8 cellular contexts compared by ENCODE assay signal in the genomic region with DNA sequence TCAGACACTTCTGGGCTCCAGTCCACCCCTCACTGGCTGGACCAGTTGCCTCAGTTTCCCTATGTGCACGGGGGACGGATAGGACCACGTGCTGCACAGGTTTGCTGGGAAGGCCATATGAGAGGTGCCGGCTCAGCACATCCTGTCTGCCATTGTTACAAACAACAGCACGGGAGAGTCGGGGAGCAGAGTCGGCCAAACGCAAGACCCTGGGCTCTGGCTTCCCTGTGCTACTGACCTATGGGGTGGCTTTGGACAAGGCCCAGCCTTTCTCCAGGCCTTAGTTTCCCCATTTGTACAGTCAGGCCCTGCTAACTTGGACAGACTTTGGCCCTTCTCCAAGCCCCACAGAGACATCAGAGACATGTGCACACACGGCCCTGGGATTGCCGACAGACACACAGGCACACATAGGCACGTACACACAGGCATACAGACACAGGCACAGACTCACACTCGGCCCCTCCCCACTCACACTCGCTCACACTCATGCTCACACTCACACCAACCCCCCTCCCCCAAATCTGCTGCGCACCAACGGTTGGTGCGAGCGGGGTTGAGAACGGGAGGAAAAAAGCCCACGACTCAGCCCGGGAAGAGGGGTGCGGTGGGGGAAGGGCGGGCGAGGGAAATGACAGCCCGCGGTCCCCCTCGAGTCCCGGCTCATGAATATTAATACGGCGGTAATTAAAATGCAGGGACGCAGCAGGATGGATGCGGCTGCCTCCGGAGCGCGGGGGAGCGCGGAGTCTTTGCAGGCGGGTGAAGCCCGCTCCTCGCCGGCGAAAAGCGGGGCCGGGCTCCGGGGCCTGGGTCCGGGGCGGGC.
A peak's percentile ranks its signal among the peaks of the same experiment; 100 is the strongest.
DNase-seq lines count a peak whose midpoint lies in the region; ATAC-seq and TF ChIP-seq lines count a peak whose summit lies in the region.

No MANE protein-coding gene starts in this region.

- POLR2A ChIA-PET in activated CD8-positive, alpha-beta T cell treated with anti-CD3 and anti-CD28 coated beads for 36 hours (lab: Charles Lee) = interaction anchor here (1.2 kb wide), 1 partner anchor 28 kb away, joined by 4 read pairs; no protein-coding TSS in a partner anchor

- no peaks in the 10 kb centered on the region for H3K9me3 ChIP-seq in thoracic aorta

- CTCF ChIA-PET in activated CD8-positive, alpha-beta T cell treated with anti-CD3 and anti-CD28 coated beads for 36 hours (lab: Charles Lee) = no interaction called here

- TF ChIP-seq CTCF in LNCaP clone FGC (IDR thresholded peaks at IDR 0.05; ENCODE audit: control insufficient read depth, extremely low read depth, insufficient read depth) (no peak), thoracic aorta (IDR thresholded peaks at IDR 0.05) (no peak), GM13977 (IDR thresholded peaks at IDR 0.05; ENCODE audit: extremely low read depth, insufficient read depth, missing control alignments) (no peak)
- TF ChIP-seq CTCF in activated CD8-positive, alpha-beta T cell treated with anti-CD3 and anti-CD28 coated beads for 36 hours (IDR thresholded peaks at IDR 0.05) = no peak

- H3K9me3 Mint-ChIP-seq in activated CD8-positive, alpha-beta T cell treated with anti-CD3 and anti-CD28 coated beads for 36 hours = no peaks in the 10 kb centered on the region
- H3K9me3 Mint-ChIP-seq in naive B cell = no peaks in the 10 kb centered on the region

- in situ Hi-C loops in GM13977 (cut with MboI; ENCODE audit: low pct_unique_long_range_greater_than_20kb, low sequenced_read_pairs, unreplicated experiment) = no loop called here

- no peak for TF ChIP-seq POLR2A in erythroblast (IDR thresholded peaks at IDR 0.05; ENCODE audit: low read length)

- ATAC-seq in activated CD8-positive, alpha-beta T cell treated with anti-CD3 and anti-CD28 coated beads for 36 hours = peak; percentile 25
- peak; percentile 21 to 26 for ATAC-seq in naive B cell (ENCODE audit: low read depth in 2 of 2)
- ATAC-seq in thoracic aorta (ENCODE audit: insufficient number of reproducible peaks, low FRiP score, low read depth) = no peak

- H3K27me3 ChIP-seq in thoracic aorta (replicated peaks; ENCODE audit: insufficient read depth) = no peaks in the 10 kb centered on the region

- H3K4me3 ChIP-seq in LNCaP clone FGC (ENCODE audit: low read depth, low read length) (peak overlapping the region; percentile 23), thoracic aorta (peak overlapping the region; percentile 68)

- H3K27ac Mint-ChIP-seq in activated CD8-positive, alpha-beta T cell treated with anti-CD3 and anti-CD28 coated beads for 36 hours = peak overlapping the region; percentile 99
- H3K27ac Mint-ChIP-seq in naive B cell = peak overlapping the region in 5 of 6 donors; percentile 44 to 91 (median 88)

- peak overlapping the region; percentile 89 for H3K4me3 Mint-ChIP-seq in activated CD8-positive, alpha-beta T cell treated with anti-CD3 and anti-CD28 coated beads for 36 hours
- peak overlapping the region; percentile 81 to 92 (median 90) for H3K4me3 Mint-ChIP-seq in naive B cell

- H3K27me3 Mint-ChIP-seq in activated CD8-positive, alpha-beta T cell treated with anti-CD3 and anti-CD28 coated beads for 36 hours = no peaks in the 10 kb centered on the region
- H3K27me3 Mint-ChIP-seq in naive B cell = peaks cover 10 to 41% (median 29%) of the 10 kb centered on the region in 3 donors

- DNase-seq in NCI-H1436 (lab: John Stamatoyannopoulos, UW) = peak; percentile 45
- DNase-seq in NCI-H1436 treated with DMSO at 0.1 percent for 48 hours (lab: John Stamatoyannopoulos, UW) = no peak
- no peak for DNase-seq in LNCaP clone FGC (ENCODE audit: low read depth)
- DNase-seq in activated CD8-positive, alpha-beta T cell treated with anti-CD3 and anti-CD28 coated beads for 36 hours = peak; percentile 72
- peak; percentile 47 to 78 for DNase-seq in erythroblast (lab: John Stamatoyannopoulos, UW)
- DNase-seq in naive B cell = no peak
- peak; percentile 51 for DNase-seq in thoracic aorta (ENCODE audit: low spot score)
- DNase-seq in GM13977 (ENCODE audit: low spot score) = no peak

- no peaks in the 10 kb centered on the region for H3K36me3 ChIP-seq in thoracic aorta

- H3K27ac ChIP-seq in thoracic aorta = peak overlapping the region; percentile 99 to 100

- peaks cover 53% of the 10 kb centered on the region for H3K4me1 Mint-ChIP-seq in activated CD8-positive, alpha-beta T cell treated with anti-CD3 and anti-CD28 coated beads for 36 hours (ENCODE audit: low read depth)
- H3K4me1 Mint-ChIP-seq in naive B cell = peaks cover 23 to 33% (median 33%) of the 10 kb centered on the region in 3 donors

- peaks cover 21% of the 10 kb centered on the region for H3K36me3 Mint-ChIP-seq in activated CD8-positive, alpha-beta T cell treated with anti-CD3 and anti-CD28 coated beads for 36 hours (ENCODE audit: low read depth)
- peaks cover 0 to 6% of the 10 kb centered on the region in 2 donors for H3K36me3 Mint-ChIP-seq in naive B cell

- peaks cover 67 to 94% of the 10 kb centered on the region in 2 donors for H3K4me1 ChIP-seq in thoracic aorta (ENCODE audit: control insufficient read depth in 1 of 2, low read depth in 2 of 2)

- intact Hi-C loops in activated CD8-positive, alpha-beta T cell treated with anti-CD3 and anti-CD28 coated beads for 36 hours (cut with micrococcal nuclease) = loop anchor here (10.0 kb wide), 1 partner anchor 117 kb away; no protein-coding TSS in a partner anchor

Comparison
In these comparisons a context has a peak if more than half of its experiments do, and no peak if none do; other contexts are left out.
1. DNase-seq: peak in NCI-H1436 (single experiment), activated CD8-positive, alpha-beta T cell treated with anti-CD3 and anti-CD28 coated beads for 36 hours (single experiment), erythroblast (2 of 2) and thoracic aorta (single experiment); none in NCI-H1436 treated with DMSO at 0.1 percent for 48 hours (single experiment), LNCaP clone FGC (single experiment), naive B cell (single experiment) and GM13977 (single experiment).